21 cellular contexts compared by ENCODE assay signal in genomic region chr20:48735112-48735511, GRCh38.
DNase-seq lines count a peak whose midpoint lies in the region; ATAC-seq and TF ChIP-seq lines count a peak whose summit lies in the region.
"Had no signal": no experiment of that assay in that cellular context is flagged by ENCODE, and none has a peak within 500 bp of the region (broad histone marks: within the 10 kb centered on the region; RNA-seq: fewer than 3 reads in every experiment).

No MANE protein-coding gene starts in this region.

- no peak overlapping the region for H3K4me2 ChIP-seq in GM23248 (ENCODE audit: unreplicated experiment)

- H3K36me3 ChIP-seq in left ventricle myocardium inferior (peaks cover 7% of the 10 kb centered on the region), GM23248 (ENCODE audit: low read depth) (no peaks in the 10 kb centered on the region)

- no peak for TF ChIP-seq CTCF in left ventricle myocardium inferior (IDR thresholded peaks at IDR 0.05; ENCODE audit: borderline replicate concordance)

- H2AFZ ChIP-seq in GM23248, result no peak overlapping the region

- H3K27ac ChIP-seq in left ventricle myocardium inferior (replicated peaks), result peak overlapping the region; percentile 45
- no peak overlapping the region for H3K27ac ChIP-seq in GM23248
- H3K27ac ChIP-seq: epithelial cell of prostate, foreskin keratinocyte had no signal

- H3F3A ChIP-seq in GM23248 (ENCODE audit: insufficient read depth), result no peaks in the 10 kb centered on the region

- peak overlapping the region; percentile 89 for H3K27ac Mint-ChIP-seq in activated CD8-positive, alpha-beta T cell treated with anti-CD3 and anti-CD28 coated beads, Interleukin-2, amount 10 ng/mL, durations not matched to agents 7 days and 5 days
- H3K27ac Mint-ChIP-seq in naive thymus-derived CD8-positive, alpha-beta T cell, result peak overlapping the region in 7 of 10 donors; percentile 45 to 82 (median 74)

- H3K9me2 ChIP-seq in GM23248 (ENCODE audit: insufficient read depth), result no peaks in the 10 kb centered on the region

- H3K79me2 ChIP-seq in GM23248 (ENCODE audit: insufficient read depth), result no peaks in the 10 kb centered on the region

- in situ Hi-C loops in GM23248 (cut with MboI), result no loop called here

- intact Hi-C loops in left ventricle myocardium inferior (cut with micrococcal nuclease) (loop anchor here (5.0 kb wide), 1 partner anchor 48 kb away; no protein-coding TSS in a partner anchor), Right ventricle myocardium superior (cut with DNase I) (no loop called here)

- no peaks in the 10 kb centered on the region for H4K20me1 ChIP-seq in GM23248 (ENCODE audit: insufficient read depth)

- H3K4me1 ChIP-seq in left ventricle myocardium inferior (peaks cover 60% of the 10 kb centered on the region), GM23248 (ENCODE audit: insufficient read depth) (no peaks in the 10 kb centered on the region)
- H3K4me1 ChIP-seq: foreskin keratinocyte had no signal

- no peaks in the 10 kb centered on the region for H3K9me3 ChIP-seq in left ventricle myocardium inferior (replicated peaks)
- no peaks in the 10 kb centered on the region for H3K9me3 ChIP-seq in GM23248 (ENCODE audit: low read depth)
- H3K9me3 ChIP-seq: mucosa of descending colon had no signal

- POLR2A ChIA-PET in activated CD8-positive, alpha-beta T cell treated with anti-CD3 and anti-CD28 coated beads, Interleukin-2, amount 10 ng/mL, durations not matched to agents 7 days and 5 days (lab: Charles Lee), result interaction anchor here (0.6 to 1.8 kb wide), 3 partner anchors 10 to 93 kb away, joined by 3 to 5 read pairs (median 4); no protein-coding TSS in a partner anchor
- POLR2A ChIA-PET in naive thymus-derived CD8-positive, alpha-beta T cell (lab: Charles Lee), result interaction anchor here (1.1 to 1.4 kb wide), 3 partner anchors 9 to 78 kb away, joined by 3 to 4 read pairs (median 3); no protein-coding TSS in a partner anchor

- H3K4me1 Mint-ChIP-seq in activated CD8-positive, alpha-beta T cell treated with anti-CD3 and anti-CD28 coated beads, Interleukin-2, amount 10 ng/mL, durations not matched to agents 7 days and 5 days (ENCODE audit: low read depth), result peaks cover 88% of the 10 kb centered on the region
- H3K4me1 Mint-ChIP-seq in naive thymus-derived CD8-positive, alpha-beta T cell, result peaks cover 47 to 79% (median 75%) of the 10 kb centered on the region in 4 donors

- peak overlapping the region; percentile 12 for H3K4me3 Mint-ChIP-seq in activated CD8-positive, alpha-beta T cell treated with anti-CD3 and anti-CD28 coated beads, Interleukin-2, amount 10 ng/mL, durations not matched to agents 7 days and 5 days
- H3K4me3 Mint-ChIP-seq in naive thymus-derived CD8-positive, alpha-beta T cell, result peak overlapping the region in 6 of 10 donors; percentile 24 to 66 (median 44)
- H3K4me3 Mint-ChIP-seq: stimulated activated naive CD8-positive, alpha-beta T cell treated with anti-CD3 and anti-CD28 coated beads, Interleukin-15, Interleukin-2, amounts not matched to agents 100 ng/mL and 50 ng/mL, for 24 hours had no signal

- no peaks in the 10 kb centered on the region for H3K9me3 Mint-ChIP-seq in activated CD8-positive, alpha-beta T cell treated with anti-CD3 and anti-CD28 coated beads, Interleukin-2, amount 10 ng/mL, durations not matched to agents 7 days and 5 days (ENCODE audit: insufficient read depth)
- no peaks in the 10 kb centered on the region for H3K9me3 Mint-ChIP-seq in naive thymus-derived CD8-positive, alpha-beta T cell
- H3K9me3 Mint-ChIP-seq: stimulated activated naive CD8-positive, alpha-beta T cell treated with anti-CD3 and anti-CD28 coated beads, Interleukin-15, Interleukin-2, amounts not matched to agents 100 ng/mL and 50 ng/mL, for 24 hours had no signal

- H3K27me3 Mint-ChIP-seq in activated CD8-positive, alpha-beta T cell treated with anti-CD3 and anti-CD28 coated beads, Interleukin-2, amount 10 ng/mL, durations not matched to agents 7 days and 5 days (ENCODE audit: low read depth), result no peaks in the 10 kb centered on the region
- no peaks in the 10 kb centered on the region for H3K27me3 Mint-ChIP-seq in naive thymus-derived CD8-positive, alpha-beta T cell
- H3K27me3 Mint-ChIP-seq: stimulated activated naive CD8-positive, alpha-beta T cell treated with anti-CD3 and anti-CD28 coated beads, Interleukin-15, Interleukin-2, amounts not matched to agents 100 ng/mL and 50 ng/mL, for 24 hours had no signal

- H3K4me3 ChIP-seq in left ventricle myocardium inferior, result no peak overlapping the region
- no peak overlapping the region for H3K4me3 ChIP-seq in GM23248
- H3K4me3 ChIP-seq: K562, mucosa of descending colon had no signal

- H3K27me3 ChIP-seq in left ventricle myocardium inferior (ENCODE audit: low read depth), result no peaks in the 10 kb centered on the region
- H3K27me3 ChIP-seq in GM23248 (replicated peaks; ENCODE audit: insufficient read depth), result 0 out of 2 replicates have a peak, but pooled peaks cover 5% of the 10 kb centered on the region

- CTCF ChIA-PET in activated CD8-positive, alpha-beta T cell treated with anti-CD3 and anti-CD28 coated beads, Interleukin-2, amount 10 ng/mL, durations not matched to agents 7 days and 5 days (lab: Charles Lee), result interaction anchor here (1.0 to 1.4 kb wide), 3 partner anchors 11 to 91 kb away, joined by 3 to 5 read pairs (median 5); no protein-coding TSS in a partner anchor

- WGBS in GM23248 (ENCODE audit: low coverage in 1 of 2, low lambda C conversion rate in 2 of 2, missing lambda C conversion rate in 2 of 2), 2 experiments, result 80 to 89% methylated on average over 5 of the region's 5 CpGs

- DNase-seq in left ventricle myocardium inferior, result no peak
- DNase-seq in Right ventricle myocardium superior, result no peak
- no peak for DNase-seq in activated CD8-positive, alpha-beta T cell treated with anti-CD3 and anti-CD28 coated beads, Interleukin-2, amount 10 ng/mL, durations not matched to agents 7 days and 5 days
- no peak for DNase-seq in naive thymus-derived CD8-positive, alpha-beta T cell
- no peak for DNase-seq in GM23248
- no peak for DNase-seq in epidermal melanocyte (ENCODE audit: insufficient read length, low spot score)
- no peak for DNase-seq in AG08396 (ENCODE audit: low spot score)
- DNase-seq: activated CD8-positive, alpha-beta memory T cell treated with anti-CD3 and anti-CD28 coated beads, Interleukin-2, amount 50 U/mL, for 4 hours; activated naive CD4-positive, alpha-beta T cell treated with Interleukin-2 at 50 U/mL for 16 hours; foreskin keratinocyte; NCI-H1048; NCI-H2107; NCI-H69; occipital lobe; right cardiac atrium; SHP77 treated with DMSO at 0.1 percent for 48 hours had no signal

- peaks cover 89% of the 10 kb centered on the region for H3K36me3 Mint-ChIP-seq in activated CD8-positive, alpha-beta T cell treated with anti-CD3 and anti-CD28 coated beads, Interleukin-2, amount 10 ng/mL, durations not matched to agents 7 days and 5 days (ENCODE audit: low read depth)
- H3K36me3 Mint-ChIP-seq in naive thymus-derived CD8-positive, alpha-beta T cell, result peaks cover 6 to 46% (median 9%) of the 10 kb centered on the region in 3 donors

- ATAC-seq in Right ventricle myocardium superior (ENCODE audit: poor library complexity), result no peak
- ATAC-seq in activated CD8-positive, alpha-beta T cell treated with anti-CD3 and anti-CD28 coated beads, Interleukin-2, amount 10 ng/mL, durations not matched to agents 7 days and 5 days, result no peak
- no peak for ATAC-seq in naive thymus-derived CD8-positive, alpha-beta T cell
- ATAC-seq: foreskin keratinocyte, HCT116, K562, mucosa of descending colon had no signal

- no peak overlapping the region for H3K9ac ChIP-seq in GM23248
